Comparison of ENCODE assay signal across 1 cellular context in genomic region chr10:102502337-102503151, GRCh38.
TF ChIP-seq lines count a peak whose summit lies in the region.

Gene ACTR1A, minus strand, starts transcription at chr10:102502712. Its CDS starts 65 bp downstream, at chr10:102502647.

TF ChIP-seq in HepG2, 621 proteins besides CTCF, POLR2A, EP300 and RAD21 (continued from another document and continues in another):
- no peak for TF ChIP-seq ZBTB39 (CRISPR knock-in tag; IDR thresholded peaks at IDR 0.05)
- peak; percentile 43 for TF ChIP-seq HNRNPLL (IDR thresholded peaks at IDR 0.05; ENCODE audit: low read depth, low read length, poor library complexity, severe bottlenecking)
- peak; percentile 85 for TF ChIP-seq ZFY (CRISPR knock-in tag; IDR thresholded peaks at IDR 0.05)
- TF ChIP-seq ISX (CRISPR knock-in tag; conservative IDR thresholded peaks at IDR 0.05), result no peak
- 0 out of 2 replicates have a peak, but pooled peaks have one; percentile 36 for TF ChIP-seq KLF11 (CRISPR knock-in tag; IDR thresholded peaks at IDR 0.05)
- TF ChIP-seq HCFC1 (IDR thresholded peaks at IDR 0.05; ENCODE audit: low read depth, low read length), result peak; percentile 95
- no peak for TF ChIP-seq MTF2 (CRISPR knock-in tag; IDR thresholded peaks at IDR 0.05; ENCODE audit: borderline replicate concordance)
- TF ChIP-seq CSRNP1 (CRISPR knock-in tag; IDR thresholded peaks at IDR 0.05), result no peak; the same call in 1 of the 2 replicates
- peak; percentile 99 for TF ChIP-seq CREM (IDR thresholded peaks at IDR 0.05)
- TF ChIP-seq CREM (CRISPR knock-in tag; IDR thresholded peaks at IDR 0.05), result no peak
- no peak for TF ChIP-seq ZSCAN22 (CRISPR knock-in tag; IDR thresholded peaks at IDR 0.05)
- TF ChIP-seq ZSCAN30 (CRISPR knock-in tag; IDR thresholded peaks at IDR 0.05), result no peak
- 0 out of 2 replicates have a peak, but pooled peaks have one; percentile 9 for TF ChIP-seq MIXL1 (CRISPR knock-in tag; IDR thresholded peaks at IDR 0.05)
- no peak for TF ChIP-seq NBN (conservative IDR thresholded peaks at IDR 0.05)
- TF ChIP-seq CHD2 (IDR thresholded peaks at IDR 0.05; ENCODE audit: low read depth, low read length), result no peak
- TF ChIP-seq ARHGAP35 (CRISPR knock-in tag; IDR thresholded peaks at IDR 0.05; ENCODE audit: borderline replicate concordance), result no peak
- TF ChIP-seq DMTF1 (CRISPR knock-in tag; IDR thresholded peaks at IDR 0.05), result no peak
- 0 out of 2 replicates have a peak, but pooled peaks have one; percentile 57 for TF ChIP-seq ZFP1 (CRISPR knock-in tag; IDR thresholded peaks at IDR 0.05)
- TF ChIP-seq TCF12 (IDR thresholded peaks at IDR 0.05), result no peak
- no peak for TF ChIP-seq TCF12 (CRISPR knock-in tag; IDR thresholded peaks at IDR 0.05)
- TF ChIP-seq MIER2 (CRISPR knock-in tag; IDR thresholded peaks at IDR 0.05), result no peak
- no peak for TF ChIP-seq PRDM4 (CRISPR knock-in tag; IDR thresholded peaks at IDR 0.05; ENCODE audit: borderline replicate concordance)
- no peak for TF ChIP-seq PRDM15 (CRISPR knock-in tag; IDR thresholded peaks at IDR 0.05)
- 0 out of 2 replicates have a peak, but pooled peaks have one; percentile 2 for TF ChIP-seq SALL2 (CRISPR knock-in tag; IDR thresholded peaks at IDR 0.05)
- TF ChIP-seq MAF1 (CRISPR knock-in tag; IDR thresholded peaks at IDR 0.05; ENCODE audit: borderline replicate concordance), result no peak
- no peak for TF ChIP-seq SIN3B (IDR thresholded peaks at IDR 0.05; ENCODE audit: low read length)
- 0 out of 2 replicates have a peak, but pooled peaks have one; percentile 46 for TF ChIP-seq HNF1A (IDR thresholded peaks at IDR 0.05; ENCODE audit: low read depth)
- peak; percentile 64; the same call in 1 of the 2 replicates for TF ChIP-seq HNF1A (CRISPR knock-in tag; IDR thresholded peaks at IDR 0.05; ENCODE audit: borderline replicate concordance)
- no peak for TF ChIP-seq MYNN (CRISPR knock-in tag; IDR thresholded peaks at IDR 0.05; ENCODE audit: low read depth)
- TF ChIP-seq CSRNP2 (CRISPR knock-in tag; conservative IDR thresholded peaks at IDR 0.05; ENCODE audit: low read depth), result no peak
- no peak for TF ChIP-seq E2F5 (CRISPR knock-in tag; conservative IDR thresholded peaks at IDR 0.05)
- TF ChIP-seq TFDP2 (CRISPR knock-in tag; IDR thresholded peaks at IDR 0.05), result peak; percentile 78
- TF ChIP-seq HNF4A (CRISPR knock-in tag; IDR thresholded peaks at IDR 0.05), result peak; percentile 27; the same call in 1 of the 2 replicates
- no peak for TF ChIP-seq HBP1 (CRISPR knock-in tag; IDR thresholded peaks at IDR 0.05; ENCODE audit: low read depth)
- no peak for TF ChIP-seq DR1 (CRISPR knock-in tag; IDR thresholded peaks at IDR 0.05)
- peak; percentile 91 for TF ChIP-seq NR2C2 (CRISPR knock-in tag; IDR thresholded peaks at IDR 0.05; ENCODE audit: borderline replicate concordance)
- no peak for TF ChIP-seq CC2D1A (CRISPR knock-in tag; IDR thresholded peaks at IDR 0.05)
- TF ChIP-seq ZNF747 (CRISPR knock-in tag; IDR thresholded peaks at IDR 0.05; ENCODE audit: borderline replicate concordance), result no peak
